8 cellular contexts compared by ENCODE assay signal in the genomic region with DNA sequence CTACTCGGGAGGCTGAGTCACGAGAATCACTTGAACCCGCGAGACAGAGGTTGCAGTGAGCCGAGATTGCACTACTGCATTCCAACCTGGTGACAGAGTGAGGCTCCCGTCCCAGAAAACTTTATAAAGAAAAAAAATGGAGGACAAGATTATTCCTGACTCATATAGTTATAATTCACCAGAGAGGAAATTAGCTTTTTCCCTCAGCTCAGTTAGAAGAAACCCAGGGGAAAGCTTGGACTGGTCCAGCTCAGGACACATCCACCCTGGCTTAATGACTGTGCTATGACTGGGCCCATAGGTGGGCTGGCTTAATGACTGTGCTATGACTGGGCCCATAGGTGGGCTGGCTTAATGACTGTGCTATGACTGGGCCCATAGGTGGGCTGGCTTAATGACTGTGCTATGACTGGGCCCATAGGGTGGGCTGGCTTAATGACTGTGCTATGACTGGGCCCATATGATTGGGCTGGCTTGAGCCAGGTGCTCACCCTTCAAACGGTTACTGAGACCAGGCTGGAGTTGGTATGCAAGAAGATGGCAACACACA. TPM values are rescaled to one million over a fixed set of nuclear protein-coding genes. Genes with fewer than 3 reads are reported as not detected.
DNase-seq lines count a peak whose midpoint lies in the region; ATAC-seq, FAIRE-seq and TF ChIP-seq lines count a peak whose summit lies in the region.
"Not testable (repeated sequence)": the region's sequence is repeated elsewhere in the genome, so short reads cannot be mapped to it uniquely, and the experiment has no call there.

No MANE protein-coding gene starts in this region.

- not testable (repeated sequence) for TF ChIP-seq CTCF in HEK293 (tag by site-specific recombination; IDR thresholded peaks at IDR 0.05); Panc1 (IDR thresholded peaks at IDR 0.05); bronchial epithelial cell (IDR thresholded peaks at IDR 0.05; ENCODE audit: insufficient read depth, low read length, severe bottlenecking); fibroblast of mammary gland (conservative IDR thresholded peaks at IDR 0.05; ENCODE audit: control insufficient read depth, insufficient read depth, low read depth, low read length); type B pancreatic cell (conservative IDR thresholded peaks at IDR 0.05)

- not testable (repeated sequence) for ATAC-seq in Panc1

- H3K4me3 Mint-ChIP-seq in activated T-cell treated with anti-CD3 and anti-CD28 coated beads, Interleukin-2, amount 50 U/mL, for 24 hours; type B pancreatic cell: not testable (repeated sequence)

- not testable (repeated sequence) for H3K4me3 ChIP-seq in HEK293 (ENCODE audit: low read depth, low read length); Panc1 (ENCODE audit: low read depth in 2 of 2, low read length in 2 of 2); bronchial epithelial cell (ENCODE audit: low read depth, low read length); fibroblast of mammary gland (ENCODE audit: control insufficient read depth, low read depth, low read length)

- FAIRE-seq in bronchial epithelial cell (lab: Jason Lieb, UNC): not testable (repeated sequence)

- not testable (repeated sequence) for BruUV-seq in Panc1 (replicated peaks; lab: Mats Ljungman, UMichigan)

- peaks cover 19% of the 10 kb centered on the region for H3K27me3 Mint-ChIP-seq in activated T-cell treated with anti-CD3 and anti-CD28 coated beads, Interleukin-2, amount 50 U/mL, for 24 hours
- H3K27me3 Mint-ChIP-seq in type B pancreatic cell: peaks cover 14% of the 10 kb centered on the region

- H3K27me3 ChIP-seq in Panc1 (ENCODE audit: control insufficient read depth, insufficient read depth, low read length); bronchial epithelial cell (ENCODE audit: control insufficient read depth, insufficient read depth, low read length): not testable (repeated sequence)

- POLR2A ChIA-PET in HEK293 (lab: Yijun Ruan, JAX); Panc1 (lab: Charles Lee): not testable (repeated sequence)

- DNase-seq in AG20443 (ENCODE audit: low spot score): peak; percentile 74
- peak; percentile 39 for DNase-seq in Panc1 (ENCODE audit: low read depth, low spot score)
- DNase-seq in activated T-cell treated with anti-CD3 and anti-CD28 coated beads, Interleukin-2, amount 50 U/mL, for 24 hours; type B pancreatic cell (ENCODE audit: extremely low spot score, unreplicated experiment): not testable (repeated sequence)
- peak; percentile 95 for DNase-seq in bronchial epithelial cell (ENCODE audit: low read depth)
- DNase-seq in fibroblast of mammary gland (ENCODE audit: low read depth): peak; percentile 97
- peak; percentile 71 for DNase-seq in myocyte (ENCODE audit: low read depth)

- CTCF ChIA-PET in HEK293 (lab: Yijun Ruan, JAX): interaction anchor here (0.7 kb wide), 2 partner anchors 8 to 237 kb away, joined by 3 read pairs; no protein-coding TSS in a partner anchor
- CTCF ChIA-PET in Panc1 (lab: Charles Lee): not testable (repeated sequence)

- not testable (repeated sequence) for H3K9me3 Mint-ChIP-seq in activated T-cell treated with anti-CD3 and anti-CD28 coated beads, Interleukin-2, amount 50 U/mL, for 24 hours; type B pancreatic cell

- intact Hi-C loops in Panc1 (cut with micrococcal nuclease; ENCODE audit: unreplicated experiment): not testable (repeated sequence)

- H3K27ac Mint-ChIP-seq in activated T-cell treated with anti-CD3 and anti-CD28 coated beads, Interleukin-2, amount 50 U/mL, for 24 hours: peak overlapping the region; percentile 76
- H3K27ac Mint-ChIP-seq in type B pancreatic cell: peak overlapping the region; percentile 71

- in situ Hi-C loops in Panc1 (cut with HindIII; ENCODE audit: low pct_unique_long_range_greater_than_20kb, low sequenced_read_pairs): not testable (repeated sequence)

- H3K9me3 ChIP-seq in HEK293 (ENCODE audit: control insufficient read depth, insufficient read depth, low read depth, low read length); Panc1 (ENCODE audit: control insufficient read depth, insufficient read depth, low read depth, low read length): not testable (repeated sequence)

- H3K36me3 ChIP-seq in HEK293 (ENCODE audit: control insufficient read depth in 2 of 2, insufficient read depth in 1 of 2, low read length in 2 of 2); Panc1 (ENCODE audit: control insufficient read depth, insufficient read depth, low read length); bronchial epithelial cell (ENCODE audit: control insufficient read depth, insufficient read depth, low read length): not testable (repeated sequence)

- H3K36me3 Mint-ChIP-seq in activated T-cell treated with anti-CD3 and anti-CD28 coated beads, Interleukin-2, amount 50 U/mL, for 24 hours (ENCODE audit: low read depth); type B pancreatic cell: not testable (repeated sequence)

- not testable (repeated sequence) for H3K4me1 ChIP-seq in HEK293 (ENCODE audit: control insufficient read depth, insufficient read depth, low read length); Panc1 (ENCODE audit: control insufficient read depth, insufficient read depth, low read length)

- peaks cover 20% of the 10 kb centered on the region for H3K4me1 Mint-ChIP-seq in activated T-cell treated with anti-CD3 and anti-CD28 coated beads, Interleukin-2, amount 50 U/mL, for 24 hours (ENCODE audit: low read depth)
- H3K4me1 Mint-ChIP-seq in type B pancreatic cell (ENCODE audit: unreplicated experiment): not testable (repeated sequence)

- H3K27ac ChIP-seq in HEK293 (ENCODE audit: extremely low read depth, low read depth, low read length); Panc1 (ENCODE audit: low read length): not testable (repeated sequence)

TF ChIP-seq in HEK293, 187 proteins besides CTCF, POLR2A, EP300 and RAD21:
- TF ChIP-seq ZNF629 (tag by site-specific recombination; IDR thresholded peaks at IDR 0.05) (peak; percentile 24; the same call in 1 of the 2 replicates), GFI1B (tag by site-specific recombination; IDR thresholded peaks at IDR 0.05) (0 out of 2 replicates have a peak, but pooled peaks have one; percentile 48)
TF ChIP-seq in HEK293: peak in this region for 2; not testable (repeated sequence) for 185.

RNA-seq across cellular contexts. Expression of gene ZNF212, which starts 5.7 kb away (rescaled TPM):
- total RNA-seq in Panc1 (2021; ENCODE audit: unreplicated experiment) (11.3 TPM), bronchial epithelial cell (5.8 and 6.1 TPM in 2 replicates), myocyte (5.9 and 8.0 TPM in 2 replicates), type B pancreatic cell (ENCODE audit: low replicate concordance) (13.3 and 16.6 TPM in 2 replicates)
- polyA plus RNA-seq in Panc1 (2012; ENCODE audit: insufficient read length): 9.0 TPM
- polyA plus RNA-seq in myocyte (2012): 8.7 TPM

RNA-seq across cellular contexts. Expression of gene ZNF783, which starts 28.3 kb away (rescaled TPM):
- total RNA-seq in Panc1 (2021; ENCODE audit: unreplicated experiment) (16.6 TPM), bronchial epithelial cell (9.5 and 11.3 TPM in 2 replicates), myocyte (18.1 and 23.6 TPM in 2 replicates), type B pancreatic cell (ENCODE audit: low replicate concordance) (12.5 and 19.7 TPM in 2 replicates)
- 13.6 TPM for polyA plus RNA-seq in Panc1 (2012; ENCODE audit: insufficient read length)
- 18.1 TPM for polyA plus RNA-seq in myocyte (2012)

RNA-seq across cellular contexts. Expression of gene ZNF282, which starts 38.4 kb away (rescaled TPM):
- total RNA-seq in Panc1 (2021; ENCODE audit: unreplicated experiment): 31.6 TPM
- 27.7 TPM for polyA plus RNA-seq in Panc1 (2012; ENCODE audit: insufficient read length)
- 23.2 and 27.3 TPM in 2 replicates for total RNA-seq in bronchial epithelial cell
- 25.3 and 27.5 TPM in 2 replicates for total RNA-seq in myocyte
- 24.5 TPM for polyA plus RNA-seq in myocyte (2012)
- total RNA-seq in type B pancreatic cell (ENCODE audit: low replicate concordance): 34.3 and 35.4 TPM in 2 replicates
